Comparison of ENCODE assay signal across 25 cellular contexts in the genomic region with DNA sequence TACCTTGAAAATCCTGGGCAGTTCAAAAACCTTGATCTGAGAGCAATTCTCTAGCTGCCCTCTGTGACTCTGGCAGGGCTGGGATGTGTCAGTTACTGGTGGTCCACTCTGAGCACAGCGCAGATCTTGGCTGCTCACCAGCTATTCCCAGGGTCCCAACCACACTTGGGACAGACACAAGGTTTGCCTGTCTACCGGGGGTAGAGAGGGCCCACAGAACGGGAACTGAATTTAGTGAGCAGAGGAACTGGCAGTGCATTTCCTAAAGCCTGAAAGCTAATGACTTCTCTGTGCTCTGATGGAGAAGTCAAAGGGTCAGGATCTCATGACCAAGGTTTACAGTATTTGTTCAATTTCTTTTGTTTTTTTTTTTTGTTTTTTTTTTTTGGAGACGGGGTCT. TPM values are rescaled to one million over a fixed set of nuclear protein-coding genes. Genes with fewer than 3 reads are reported as not detected.
"Had no signal": no experiment of that assay in that cellular context is flagged by ENCODE, and none has a peak within 500 bp of the region (broad histone marks: within the 10 kb centered on the region; RNA-seq: fewer than 3 reads in every experiment).

No MANE protein-coding gene starts in this region.

- H3K9me3 Mint-ChIP-seq: activated CD4-positive, alpha-beta memory T cell treated with anti-CD3 and anti-CD28 coated beads for 36 hours; activated T-cell treated with anti-CD3 and anti-CD28 coated beads, Interleukin-2, amount 50 U/mL, for 4 hours had no signal

- ATAC-seq: activated T-cell treated with anti-CD3 and anti-CD28 coated beads, Interleukin-2, amount 50 U/mL, for 4 hours; K562; PC-3; T-helper 17 cell had no signal

- H3K36me3 Mint-ChIP-seq: activated CD4-positive, alpha-beta memory T cell treated with anti-CD3 and anti-CD28 coated beads for 36 hours; activated naive CD8-positive, alpha-beta T cell; brain had no signal

- H3K27ac Mint-ChIP-seq: activated CD4-positive, alpha-beta memory T cell treated with anti-CD3 and anti-CD28 coated beads for 36 hours; activated CD4-positive, alpha-beta T cell treated with anti-CD3 and anti-CD28 coated beads, Interleukin-2, amount 10 ng/mL, durations not matched to agents 7 days and 5 days; activated naive CD8-positive, alpha-beta T cell; brain; T-helper 17 cell had no signal

- H3K4me1 Mint-ChIP-seq: brain had no signal

- H3K4me3 ChIP-seq: K562 had no signal

- FAIRE-seq: astrocyte, K562, RCC 7860, TTC549 had no signal

- H3K4me3 Mint-ChIP-seq: activated CD4-positive, alpha-beta memory T cell treated with anti-CD3 and anti-CD28 coated beads for 36 hours; activated CD4-positive, alpha-beta T cell treated with anti-CD3 and anti-CD28 coated beads, Interleukin-2, amount 10 ng/mL, durations not matched to agents 7 days and 5 days; activated naive CD8-positive, alpha-beta T cell; activated T-cell treated with anti-CD3 and anti-CD28 coated beads, Interleukin-2, amount 50 U/mL, for 4 hours; brain; T-helper 17 cell had no signal

- H3K27me3 Mint-ChIP-seq: activated CD4-positive, alpha-beta memory T cell treated with anti-CD3 and anti-CD28 coated beads for 36 hours; activated CD4-positive, alpha-beta T cell treated with anti-CD3 and anti-CD28 coated beads, Interleukin-2, amount 10 ng/mL, durations not matched to agents 7 days and 5 days; activated naive CD8-positive, alpha-beta T cell; T-helper 17 cell had no signal

- DNase-seq: activated CD4-positive, alpha-beta memory T cell treated with anti-CD3 and anti-CD28 coated beads for 36 hours; activated CD4-positive, alpha-beta T cell treated with anti-CD3 and anti-CD28 coated beads, Interleukin-2, amount 10 ng/mL, durations not matched to agents 7 days and 5 days; activated CD4-positive, CD25-positive, alpha-beta regulatory T cell; activated CD8-positive, alpha-beta memory T cell treated with anti-CD3 and anti-CD28 coated beads for 24 hours; activated effector memory CD4-positive, alpha-beta T cell treated with anti-CD3 and anti-CD28 coated beads, Interleukin-2, amount 50 U/mL, for 16 hours; activated naive CD4-positive, alpha-beta T cell treated with Interleukin-2 at 50 U/mL for 16 hours; activated T-cell treated with anti-CD3 and anti-CD28 coated beads, Interleukin-2, amount 50 U/mL, for 4 hours; amygdala; Kasumi-1; NCI-H1092 treated with DMSO at 0.1 percent for 48 hours; NCI-H1417 treated with DMSO at 0.1 percent for 48 hours; NCI-H1694 treated with DMSO at 0.1 percent for 48 hours; NCI-H2029 treated with DMSO at 0.1 percent for 48 hours; NCI-H510A treated with DMSO at 0.1 percent for 48 hours; PC-3; SHP77 treated with DMSO at 0.1 percent for 48 hours; T-helper 17 cell; T-helper 9 cell had no signal

RNA-seq across cellular contexts. Expression of a gene that starts 2.6 kb away (rescaled TPM):
- total RNA-seq: activated CD4-positive, alpha-beta memory T cell treated with anti-CD3 and anti-CD28 coated beads for 36 hours; activated CD4-positive, alpha-beta T cell treated with anti-CD3 and anti-CD28 coated beads, Interleukin-2, amount 10 ng/mL, durations not matched to agents 7 days and 5 days; activated T-cell treated with anti-CD3 and anti-CD28 coated beads, Interleukin-2, amount 50 U/mL, for 4 hours; astrocyte; K562; PC-3; SK-MEL-5; T-helper 17 cell had no signal

RNA-seq across cellular contexts. Expression of a gene that starts 37.1 kb away (rescaled TPM):
- total RNA-seq: PC-3 had no signal
- polyA plus RNA-seq: K562 had no signal
